ENCODE assay signal across 10 cellular contexts in genomic region chr2:211367711-211368110, GRCh38.
DNase-seq lines count a peak whose midpoint lies in the region; ATAC-seq and TF ChIP-seq lines count a peak whose summit lies in the region.
"Had no signal": no experiment of that assay in that cellular context is flagged by ENCODE, and none has a peak within 500 bp of the region (broad histone marks: within the 10 kb centered on the region; RNA-seq: fewer than 3 reads in every experiment).

No MANE protein-coding gene starts in this region.

- no peaks in the 10 kb centered on the region for H3K36me3 ChIP-seq in thyroid gland

- intact Hi-C loops in thyroid gland (cut with DNase I), result no loop called here
- intact Hi-C loops in cardiac septum (cut with DNase I), result no loop called here

- peak overlapping the region; percentile 92 for H3K27ac ChIP-seq in foreskin keratinocyte
- no peak overlapping the region for H3K27ac ChIP-seq in thyroid gland

- no peak overlapping the region for H3K4me3 ChIP-seq in thyroid gland (replicated peaks in 1 of 3)

- H3K4me1 ChIP-seq in foreskin keratinocyte (peaks cover 4% of the 10 kb centered on the region), thyroid gland (no peaks in the 10 kb centered on the region)

- peak; percentile 93 to 95 for DNase-seq in foreskin keratinocyte
- no peak for DNase-seq in AG20443 (ENCODE audit: low spot score)
- DNase-seq in NCI-H226, result no peak
- no peak for DNase-seq in thyroid gland
- DNase-seq in cardiac septum (ENCODE audit: low spot score), result no peak
- DNase-seq: NCI-H1092 had no signal

- H3K9me3 ChIP-seq in thyroid gland, result no peaks in the 10 kb centered on the region

- H3K27me3 ChIP-seq in foreskin keratinocyte (no peaks in the 10 kb centered on the region), thyroid gland (no peaks in the 10 kb centered on the region)

- ATAC-seq in GM18861 (IDR thresholded peaks at IDR 0.05; ENCODE audit: unreplicated experiment), result peak; percentile 99
- peak; percentile 99 for ATAC-seq in GM21786 (IDR thresholded peaks at IDR 0.05; ENCODE audit: unreplicated experiment)
- peak; percentile 99 for ATAC-seq in HG03558 (IDR thresholded peaks at IDR 0.05; ENCODE audit: extremely low read depth, unreplicated experiment)
- ATAC-seq in foreskin keratinocyte, result peak; percentile 98
- ATAC-seq: WTC11 had no signal

- TF ChIP-seq POLR2A in thyroid gland (IDR thresholded peaks at IDR 0.05), result no peak

- peak; percentile 49 for TF ChIP-seq CTCF in foreskin keratinocyte (conservative IDR thresholded peaks at IDR 0.05)
- no peak for TF ChIP-seq CTCF in thyroid gland (IDR thresholded peaks at IDR 0.05)

- WGBS in thyroid gland, 2 donors, result 78 to 82% methylated on average over 4 of the region's 4 CpGs

Comparison
In these comparisons a context has a peak if more than half of its experiments do, and no peak if none do; other contexts are left out.
1. DNase-seq: peak in foreskin keratinocyte (2 of 2); none in AG20443 (single experiment), NCI-H226 (single experiment), thyroid gland (0 of 2) and cardiac septum (single experiment).
2. Peak in every context shown above with its lines, with median percentiles within 50 percentile points of each other: ATAC-seq.